ENCODE assay signal across 1 cellular context in genomic region chr22:17084554-17085276, GRCh38.
A peak's percentile ranks its signal among the peaks of the same experiment; 100 is the strongest.
TF ChIP-seq lines count a peak whose summit lies in the region.

TSS of gene IL17RA (plus strand) at chr22:17085000. CDS start at chr22:17085092, 92 bp downstream.

TF ChIP-seq in K562, 482 proteins besides CTCF, POLR2A, EP300 and RAD21 (continued from another document and continues in another):
- no peak for TF ChIP-seq THRA (IDR thresholded peaks at IDR 0.05)
- no peak for TF ChIP-seq ZNF316 (IDR thresholded peaks at IDR 0.05)
- TF ChIP-seq PHB2 (IDR thresholded peaks at IDR 0.05; ENCODE audit: low read depth), result no peak
- TF ChIP-seq ZNF124 (CRISPR knock-in tag; IDR thresholded peaks at IDR 0.05), result no peak
- TF ChIP-seq RAD51 (IDR thresholded peaks at IDR 0.05; ENCODE audit: borderline replicate concordance, low read depth), result no peak
- no peak for TF ChIP-seq HDAC1 (IDR thresholded peaks at IDR 0.05)
- no peak for TF ChIP-seq MCM2 (IDR thresholded peaks at IDR 0.05; ENCODE audit: low read depth)
- TF ChIP-seq ZNF75A (CRISPR knock-in tag; IDR thresholded peaks at IDR 0.05), result no peak
- TF ChIP-seq DEAF1 (CRISPR knock-in tag; IDR thresholded peaks at IDR 0.05), result no peak
- no peak for TF ChIP-seq ARID3B (CRISPR knock-in tag; IDR thresholded peaks at IDR 0.05; ENCODE audit: borderline replicate concordance)
- TF ChIP-seq NRF1 (conservative IDR thresholded peaks at IDR 0.05 in 1 of 2, IDR thresholded peaks at IDR 0.05 in 1 of 2), result peak; percentile 80 to 82
- TF ChIP-seq ZNF764 (CRISPR knock-in tag; IDR thresholded peaks at IDR 0.05; ENCODE audit: low read depth), result no peak
- no peak for TF ChIP-seq RBM39 (optimal IDR thresholded peaks at IDR 0.05; ENCODE audit: low read depth, low read length)
- no peak for TF ChIP-seq TOE1 (IDR thresholded peaks at IDR 0.05; ENCODE audit: borderline replicate concordance)
- no peak for TF ChIP-seq TOE1 (CRISPR knock-in tag; IDR thresholded peaks at IDR 0.05; ENCODE audit: borderline replicate concordance, low read depth)
- TF ChIP-seq CHCHD3 (CRISPR knock-in tag; IDR thresholded peaks at IDR 0.05), result no peak
- no peak for TF ChIP-seq THAP7 (CRISPR knock-in tag; IDR thresholded peaks at IDR 0.05)
- no peak for TF ChIP-seq KLF16 (IDR thresholded peaks at IDR 0.05)
- no peak for TF ChIP-seq MLX (CRISPR knock-in tag; conservative IDR thresholded peaks at IDR 0.05)
- no peak; the same call in 1 of the 2 replicates for TF ChIP-seq RB1 (IDR thresholded peaks at IDR 0.05; ENCODE audit: low read depth)
- TF ChIP-seq ZNF551 (CRISPR knock-in tag; IDR thresholded peaks at IDR 0.05), result no peak
- no peak for TF ChIP-seq SMARCC2 (IDR thresholded peaks at IDR 0.05; ENCODE audit: low read depth)
- no peak for TF ChIP-seq NCOR1 (IDR thresholded peaks at IDR 0.05)
- no peak for TF ChIP-seq ZNF311 (CRISPR knock-in tag; IDR thresholded peaks at IDR 0.05)
- no peak for TF ChIP-seq ZNF408 (CRISPR knock-in tag; IDR thresholded peaks at IDR 0.05; ENCODE audit: low read depth)
- no peak for TF ChIP-seq ZNF121 (CRISPR knock-in tag; conservative IDR thresholded peaks at IDR 0.05)
- no peak for TF ChIP-seq KAT7 (CRISPR knock-in tag; IDR thresholded peaks at IDR 0.05; ENCODE audit: borderline replicate concordance)
- no peak for TF ChIP-seq MEF2A (IDR thresholded peaks at IDR 0.05; ENCODE audit: control insufficient read depth, low read depth, low read length)
- TF ChIP-seq HDAC8 (tag; IDR thresholded peaks at IDR 0.05), result no peak
- no peak for TF ChIP-seq ZNF12 (CRISPR knock-in tag; IDR thresholded peaks at IDR 0.05)
- no peak for TF ChIP-seq ELK3 (CRISPR knock-in tag; IDR thresholded peaks at IDR 0.05)
- no peak for TF ChIP-seq HSF4 (CRISPR knock-in tag; IDR thresholded peaks at IDR 0.05; ENCODE audit: borderline replicate concordance)
- no peak for TF ChIP-seq CLOCK (CRISPR knock-in tag; IDR thresholded peaks at IDR 0.05; ENCODE audit: borderline replicate concordance)
- no peak for TF ChIP-seq HNRNPK (IDR thresholded peaks at IDR 0.05; ENCODE audit: low read depth, low read length, poor library complexity, severe bottlenecking)
- TF ChIP-seq ZNF583 (CRISPR knock-in tag; IDR thresholded peaks at IDR 0.05), result no peak
- no peak for TF ChIP-seq ZNF696 (CRISPR knock-in tag; conservative IDR thresholded peaks at IDR 0.05)
- no peak for TF ChIP-seq ZNF395 (CRISPR knock-in tag; IDR thresholded peaks at IDR 0.05)
- TF ChIP-seq ATF1 (CRISPR knock-in tag; IDR thresholded peaks at IDR 0.05), result no peak
- TF ChIP-seq ATF1 (tag; IDR thresholded peaks at IDR 0.05), result peak; percentile 48
- no peak for TF ChIP-seq ZNF354B (CRISPR knock-in tag; IDR thresholded peaks at IDR 0.05)
- no peak for TF ChIP-seq GTF2B (IDR thresholded peaks at IDR 0.05; ENCODE audit: extremely low read depth, insufficient read length)
- TF ChIP-seq SRSF3 (IDR thresholded peaks at IDR 0.05; ENCODE audit: insufficient read depth, low read length), result no peak
- 0 out of 2 replicates have a peak, but pooled peaks have one; percentile 1 for TF ChIP-seq HNRNPL (IDR thresholded peaks at IDR 0.05; ENCODE audit: low read depth, low read length)
- no peak for TF ChIP-seq RFX7 (CRISPR knock-in tag; IDR thresholded peaks at IDR 0.05)
- no peak for TF ChIP-seq ZBTB9 (CRISPR knock-in tag; IDR thresholded peaks at IDR 0.05)
- TF ChIP-seq HOMEZ (CRISPR knock-in tag; IDR thresholded peaks at IDR 0.05), result no peak
- no peak for TF ChIP-seq IRF2 (CRISPR knock-in tag; IDR thresholded peaks at IDR 0.05)
- TF ChIP-seq ZBTB17 (CRISPR knock-in tag; IDR thresholded peaks at IDR 0.05), result no peak
- no peak for TF ChIP-seq MAFF (IDR thresholded peaks at IDR 0.05; ENCODE audit: low read length)
- TF ChIP-seq SAFB2 (IDR thresholded peaks at IDR 0.05; ENCODE audit: borderline replicate concordance, low read depth, low read length, severe bottlenecking), result no peak
- TF ChIP-seq ZNF197 (CRISPR knock-in tag; IDR thresholded peaks at IDR 0.05; ENCODE audit: low read depth), result no peak
- no peak for TF ChIP-seq HDAC2 (IDR thresholded peaks at IDR 0.05)
- no peak for TF ChIP-seq ZC3H8 (IDR thresholded peaks at IDR 0.05)
- no peak; the same call in none of the 2 replicates for TF ChIP-seq EGR1 (conservative IDR thresholded peaks at IDR 0.05)
- no peak for TF ChIP-seq GATA2 (CRISPR knock-in tag; IDR thresholded peaks at IDR 0.05)
- no peak for TF ChIP-seq ZNF324 (CRISPR knock-in tag; IDR thresholded peaks at IDR 0.05)
- TF ChIP-seq ARID3A (IDR thresholded peaks at IDR 0.05; ENCODE audit: borderline replicate concordance, low read depth, low read length), result no peak
- TF ChIP-seq RBM14 (IDR thresholded peaks at IDR 0.05; ENCODE audit: borderline replicate concordance, insufficient read depth, low read depth, low read length), result 0 out of 2 replicates have a peak, but pooled peaks have one; percentile 19
